Comparison of ENCODE assay signal across 9 cellular contexts in genomic region chr16:89374393-89374948, GRCh38.
A peak's percentile ranks its signal among the peaks of the same experiment; 100 is the strongest.
DNase-seq lines count a peak whose midpoint lies in the region; ATAC-seq and TF ChIP-seq lines count a peak whose summit lies in the region.
"Had no signal": no experiment of that assay in that cellular context is flagged by ENCODE, and none has a peak within 500 bp of the region (broad histone marks: within the 10 kb centered on the region; RNA-seq: fewer than 3 reads in every experiment).

No MANE protein-coding gene starts in this region.

- ATAC-seq in HG03159 (IDR thresholded peaks at IDR 0.05; ENCODE audit: unreplicated experiment) (no peak), HG03571 (IDR thresholded peaks at IDR 0.05; ENCODE audit: unreplicated experiment) (no peak)
- ATAC-seq: activated CD8-positive, alpha-beta T cell treated with anti-CD3 and anti-CD28 coated beads, Interleukin-2, amount 10 ng/mL, durations not matched to agents 7 days and 5 days had no signal

- intact Hi-C loops in head of caudate nucleus (cut with DNase I) (no loop called here), sigmoid colon (cut with DNase I) (no loop called here)

- peak overlapping the region in 3 of 4 donors; percentile 50 to 61 (median 52) for H3K27ac ChIP-seq in sigmoid colon

- DNase-seq in head of caudate nucleus (peak in 40 of 42 donors; percentile 37 to 87 (median 68)), sigmoid colon (no peak), kidney tubule cell (ENCODE audit: low spot score) (no peak)
- DNase-seq in stimulated activated CD4-positive, alpha-beta T cell treated with anti-CD3 and anti-CD28 coated beads, Interleukin-4, amount 100 ng/mL, for 4 hours, result no peak
- DNase-seq: activated CD8-positive, alpha-beta T cell treated with anti-CD3 and anti-CD28 coated beads, Interleukin-2, amount 10 ng/mL, durations not matched to agents 7 days and 5 days had no signal

- 67 to 87% methylated on average over 18 of the region's 18 CpGs for WGBS in sigmoid colon, 2 donors

- H3K27me3 ChIP-seq in sigmoid colon, result no peaks in the 10 kb centered on the region

- H3K36me3 ChIP-seq in sigmoid colon, result no peaks in the 10 kb centered on the region

- TF ChIP-seq POLR2A in sigmoid colon (IDR thresholded peaks at IDR 0.05), result no peak

- TF ChIP-seq CTCF in GM12872 (IDR thresholded peaks at IDR 0.05; ENCODE audit: insufficient read depth, low read depth, low read length) (0 out of 3 replicates have a peak, but pooled peaks have one; percentile 8), sigmoid colon (IDR thresholded peaks at IDR 0.05) (peak in 1 of 4 experiments; percentile 19)

- no peaks in the 10 kb centered on the region for H3K9me3 ChIP-seq in sigmoid colon

- no peak overlapping the region for H3K4me3 ChIP-seq in sigmoid colon

- no peak for TF ChIP-seq EP300 in sigmoid colon (IDR thresholded peaks at IDR 0.05)

- H3K4me1 ChIP-seq in sigmoid colon, result peaks cover 0 to 60% (median 42%) of the 10 kb centered on the region in 4 donors

TF ChIP-seq in PFSK-1, 5 proteins besides CTCF, POLR2A, EP300 and RAD21:
- no peak for TF ChIP-seq REST (IDR thresholded peaks at IDR 0.05; ENCODE audit: insufficient read depth in 1 of 2, low read depth in 2 of 2, low read length in 2 of 2)
- no peak for TF ChIP-seq POLR2AphosphoS5 (IDR thresholded peaks at IDR 0.05; ENCODE audit: low read depth, low read length)
- TF ChIP-seq FOXP2 (optimal IDR thresholded peaks at IDR 0.05; ENCODE audit: borderline replicate concordance, extremely low read depth, extremely low read length, insufficient read depth), result no peak
- no peak for TF ChIP-seq TAF1 (IDR thresholded peaks at IDR 0.05; ENCODE audit: borderline replicate concordance, insufficient read depth, low read length)
- peak; percentile 57; the same call in 1 of the 2 replicates for TF ChIP-seq SIN3A (IDR thresholded peaks at IDR 0.05; ENCODE audit: borderline replicate concordance, insufficient read depth, low read length)
TF ChIP-seq in PFSK-1: peak in this region for 1.

Comparison
In these comparisons a context has a peak if more than half of its experiments do, and no peak if none do; other contexts are left out.
1. DNase-seq: peak in head of caudate nucleus (40 of 42); none in sigmoid colon (single experiment), stimulated activated CD4-positive, alpha-beta T cell treated with anti-CD3 and anti-CD28 coated beads, Interleukin-4, amount 100 ng/mL, for 4 hours (0 of 2) and kidney tubule cell (single experiment).